1 cellular context compared by ENCODE assay signal in the genomic region with DNA sequence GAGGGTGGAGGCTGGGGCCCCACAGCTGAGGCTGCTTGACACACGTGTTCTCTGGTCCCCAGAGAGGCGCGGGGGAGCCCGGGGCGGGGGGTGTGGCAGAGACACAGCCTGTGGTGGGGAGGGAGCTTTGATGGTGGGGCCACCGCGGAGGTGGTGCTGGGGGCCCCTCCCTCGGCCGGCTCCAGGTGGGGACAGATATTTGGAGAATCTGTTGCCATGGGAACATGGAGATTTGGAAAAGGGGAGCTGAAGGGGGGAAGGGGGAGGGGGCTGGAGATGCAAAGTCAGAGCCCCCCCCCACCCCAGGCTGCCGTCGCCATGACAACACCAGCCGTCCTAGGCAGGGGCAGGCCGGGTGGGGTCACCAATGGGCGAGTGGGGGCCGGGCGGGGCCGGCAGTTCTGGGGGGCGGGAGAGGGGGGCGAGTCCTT.
TF ChIP-seq lines count a peak whose summit lies in the region.

No MANE protein-coding gene starts in this region.

TF ChIP-seq in HCT116, 20 proteins besides CTCF, POLR2A, EP300 and RAD21:
- TF ChIP-seq REST (IDR thresholded peaks at IDR 0.05; ENCODE audit: low read depth) (no peak), ZFX (IDR thresholded peaks at IDR 0.05) (no peak), MAX (IDR thresholded peaks at IDR 0.05) (no peak), JUND (IDR thresholded peaks at IDR 0.05) (no peak), ZNF274 (IDR thresholded peaks at IDR 0.05; ENCODE audit: low read depth, low read length) (no peak), FOSL1 (IDR thresholded peaks at IDR 0.05; ENCODE audit: low read depth) (no peak), ELF1 (IDR thresholded peaks at IDR 0.05; ENCODE audit: borderline replicate concordance, low read depth) (no peak), EGR1 (IDR thresholded peaks at IDR 0.05; ENCODE audit: low read depth) (no peak), YY1 (IDR thresholded peaks at IDR 0.05; ENCODE audit: extremely low read depth, insufficient replicate concordance, low read depth, low read length) (no peak), CBX3 (IDR thresholded peaks at IDR 0.05; ENCODE audit: low read depth) (no peak), ZBTB33 (IDR thresholded peaks at IDR 0.05; ENCODE audit: extremely low read depth, insufficient replicate concordance, low read length) (no peak), EZH2phosphoT487 (IDR thresholded peaks at IDR 0.05; ENCODE audit: borderline replicate concordance) (no peak), CEBPB (IDR thresholded peaks at IDR 0.05; ENCODE audit: low read depth) (no peak), SP1 (IDR thresholded peaks at IDR 0.05; ENCODE audit: low read depth) (no peak), TCF7L2 (IDR thresholded peaks at IDR 0.05; ENCODE audit: borderline replicate concordance, extremely low read depth, insufficient read depth, insufficient read length) (no peak)
- TF ChIP-seq, protein P1, sequence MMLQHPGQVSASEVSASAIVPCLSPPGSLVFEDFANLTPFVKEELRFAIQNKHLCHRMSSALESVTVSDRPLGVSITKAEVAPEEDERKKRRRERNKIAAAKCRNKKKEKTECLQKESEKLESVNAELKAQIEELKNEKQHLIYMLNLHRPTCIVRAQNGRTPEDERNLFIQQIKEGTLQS (IDR thresholded peaks at IDR 0.05): no peak
